ENCODE assay signal across 19 cellular contexts in the genomic region with DNA sequence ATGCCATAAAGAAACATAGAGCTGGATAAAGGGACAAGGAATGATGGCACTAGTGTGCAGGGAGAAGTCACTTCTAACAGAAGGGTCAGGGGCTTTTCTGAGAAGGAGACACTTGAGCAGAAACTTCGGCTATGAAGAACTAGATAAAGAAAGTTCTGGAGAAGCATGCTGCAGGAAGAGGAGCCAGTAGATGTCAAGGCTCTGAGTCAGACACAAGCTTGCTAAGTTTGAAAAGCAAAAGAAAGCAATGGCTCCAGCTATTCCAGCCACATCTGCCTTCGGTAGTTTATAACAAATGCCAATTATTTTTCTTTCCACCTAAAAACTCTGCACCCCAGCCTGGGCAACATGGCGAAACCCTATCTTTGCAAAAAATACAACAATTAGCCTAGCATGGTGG. TPM values are rescaled to one million over a fixed set of nuclear protein-coding genes. Genes with fewer than 3 reads are reported as not detected.
DNase-seq lines count a peak whose midpoint lies in the region; ATAC-seq, FAIRE-seq and TF ChIP-seq lines count a peak whose summit lies in the region.
"Had no signal": no experiment of that assay in that cellular context is flagged by ENCODE, and none has a peak within 500 bp of the region (broad histone marks: within the 10 kb centered on the region; RNA-seq: fewer than 3 reads in every experiment).

No MANE protein-coding gene starts in this region.

- no peak for FAIRE-seq in bronchial epithelial cell (lab: Jason Lieb, UNC)

- in situ Hi-C loops in G401 (cut with HindIII; ENCODE audit: low sequenced_read_pairs): no loop called here

- ATAC-seq in foreskin keratinocyte: peak; percentile 43
- no peak for ATAC-seq in GM19467 (IDR thresholded peaks at IDR 0.05; ENCODE audit: unreplicated experiment)
- no peak for ATAC-seq in GM19455 (IDR thresholded peaks at IDR 0.05; ENCODE audit: unreplicated experiment)
- ATAC-seq: CD8-positive, alpha-beta T cell had no signal

- H3K4me1 ChIP-seq in foreskin keratinocyte (no peaks in the 10 kb centered on the region), esophagus muscularis mucosa (peaks cover 0 to 7% (median 2%) of the 10 kb centered on the region in 4 donors)
- H3K4me1 ChIP-seq: parathyroid adenoma, stomach had no signal

- H3K36me3 ChIP-seq in bronchial epithelial cell (ENCODE audit: control insufficient read depth, insufficient read depth, low read length) (no peaks in the 10 kb centered on the region), esophagus muscularis mucosa (peaks cover 0 to 21% (median 10%) of the 10 kb centered on the region in 4 donors)
- H3K36me3 ChIP-seq: sigmoid colon had no signal

- DNase-seq in AG04450 (ENCODE audit: low read depth, low spot score): peak; percentile 29
- DNase-seq in NCI-H226: peak; percentile 56
- peak; percentile 13 for DNase-seq in bronchial epithelial cell (ENCODE audit: low read depth)
- DNase-seq in foreskin keratinocyte: peak in 1 of 2 donors; percentile 9
- DNase-seq in esophagus muscularis mucosa (ENCODE audit: extremely low spot score): no peak
- DNase-seq in G401 (ENCODE audit: low spot score): no peak
- DNase-seq: activated CD8-positive, alpha-beta memory T cell treated with anti-CD3 and anti-CD28 coated beads, Interleukin-2, amount 10 ng/mL, durations not matched to agents 7 days and 5 days; DMS79; effector CD4-positive, alpha-beta T cell; left cardiac atrium; NCI-H1694 treated with DMSO at 0.1 percent for 48 hours; NCI-H2227 treated with DMSO at 0.1 percent for 48 hours; sigmoid colon; stimulated activated CD4-positive, alpha-beta T cell treated with anti-CD3 and anti-CD28 coated beads, Interleukin-2, amount 100 ng/mL, for 24 hours; stomach had no signal

- CTCF ChIA-PET in AG04450 (lab: Charles Lee): interaction anchor here (0.7 to 3.5 kb wide), 47 partner anchors 9 to 337 kb away, joined by 3 to 87 read pairs (median 5); a partner anchor contains a TSS

- H3K4me3 ChIP-seq in AG04450 (ENCODE audit: low read depth, low read length) (no peak overlapping the region), bronchial epithelial cell (ENCODE audit: low read depth, low read length) (no peak overlapping the region), esophagus muscularis mucosa (no peak overlapping the region)
- H3K4me3 ChIP-seq: sigmoid colon, stomach had no signal

- H3K27ac ChIP-seq in AG04450 (ENCODE audit: low read depth, low read length) (no peak overlapping the region), foreskin keratinocyte (no peak overlapping the region), esophagus muscularis mucosa (replicated peaks in 1 of 4) (no peak overlapping the region)
- H3K27ac ChIP-seq: parathyroid adenoma, sigmoid colon, stomach had no signal

- no peak for TF ChIP-seq EP300 in esophagus muscularis mucosa (IDR thresholded peaks at IDR 0.05)

- H3K9me3 ChIP-seq in AG04450 (ENCODE audit: control insufficient read depth, insufficient read depth, low read length): no peaks in the 10 kb centered on the region
- H3K9me3 ChIP-seq in esophagus muscularis mucosa: no peaks in the 10 kb centered on the region
- H3K9me3 ChIP-seq: sigmoid colon, stomach had no signal

- H3K27me3 ChIP-seq in AG04450 (ENCODE audit: control insufficient read depth, insufficient read depth, low read length): no peaks in the 10 kb centered on the region
- H3K27me3 ChIP-seq in bronchial epithelial cell (ENCODE audit: control insufficient read depth, insufficient read depth, low read length): no peaks in the 10 kb centered on the region
- no peaks in the 10 kb centered on the region for H3K27me3 ChIP-seq in foreskin keratinocyte
- no peaks in the 10 kb centered on the region for H3K27me3 ChIP-seq in esophagus muscularis mucosa
- H3K27me3 ChIP-seq: sigmoid colon, stomach had no signal

- no peak for TF ChIP-seq POLR2A in esophagus muscularis mucosa (IDR thresholded peaks at IDR 0.05; ENCODE audit: low read depth)

- POLR2A ChIA-PET in AG04450 (lab: Yijun Ruan, JAX): no interaction called here

- WGBS in esophagus muscularis mucosa: 72% methylated on average over 3 of the region's 3 CpGs

- no peak for TF ChIP-seq CTCF in AG04450 (IDR thresholded peaks at IDR 0.05; ENCODE audit: low read depth, low read length)
- TF ChIP-seq CTCF in bronchial epithelial cell (IDR thresholded peaks at IDR 0.05; ENCODE audit: insufficient read depth, low read length, severe bottlenecking): no peak
- no peak for TF ChIP-seq CTCF in foreskin keratinocyte (conservative IDR thresholded peaks at IDR 0.05)
- no peak for TF ChIP-seq CTCF in esophagus muscularis mucosa (IDR thresholded peaks at IDR 0.05)

- intact Hi-C loops in esophagus muscularis mucosa (cut with DNase I): loop anchor here (5.0 kb wide), 1 partner anchor 153 kb away; no protein-coding TSS in a partner anchor

RNA-seq across cellular contexts. Expression of a gene that starts 7.5 kb away (rescaled TPM):
- polyA plus RNA-seq in AG04450 (2011; rRNA removed) (5.1 and 5.9 TPM in 2 replicates), foreskin keratinocyte (6.1 and 7.2 TPM in 2 replicates)
- polyA minus RNA-seq in AG04450 (2011; rRNA and poly(A)+ RNA removed): 2.1 and 3.7 TPM in 2 replicates
- total RNA-seq in bronchial epithelial cell (2.7 and 3.9 TPM in 2 replicates), foreskin keratinocyte (6.2 and 8.7 TPM in 2 replicates), esophagus muscularis mucosa (1 to 10 TPM; 3.0 to 6.5 (median 5.6) TPM)
- 14.3 and 15.0 TPM in 2 replicates for total RNA-seq in G401 (2014; rRNA removed; shearing (Covaris generic))

Comparison
In these comparisons a context has a peak if more than half of its experiments do, and no peak if none do; other contexts are left out.
1. DNase-seq: peak in AG04450 (single experiment), NCI-H226 (single experiment) and bronchial epithelial cell (single experiment); none in esophagus muscularis mucosa (single experiment) and G401 (single experiment).